In genomic region chr13:52651880-52652169, GRCh38 we compare ENCODE assay signal across 8 cellular contexts. TPM values are rescaled to one million over a fixed set of nuclear protein-coding genes. Genes with fewer than 3 reads are reported as not detected.
DNase-seq lines count a peak whose midpoint lies in the region; ATAC-seq and TF ChIP-seq lines count a peak whose summit lies in the region.

No MANE protein-coding gene starts in this region.

- H3K4me1 ChIP-seq in mucosa of stomach (ENCODE audit: control insufficient read depth, insufficient read depth, low read length): peaks cover 11% of the 10 kb centered on the region

- H3K9me3 ChIP-seq in mucosa of stomach (ENCODE audit: control insufficient read depth, low read length): no peaks in the 10 kb centered on the region

- H3K9me3 Mint-ChIP-seq in activated CD8-positive, alpha-beta memory T cell treated with anti-CD3 and anti-CD28 coated beads, Interleukin-2, amount 10 ng/mL, durations not matched to agents 7 days and 5 days (ENCODE audit: low read depth): no peaks in the 10 kb centered on the region
- no peaks in the 10 kb centered on the region for H3K9me3 Mint-ChIP-seq in HFFc6

- H3K9ac ChIP-seq in mucosa of stomach (ENCODE audit: low read length): peak overlapping the region; percentile 85

- H3K4me3 Mint-ChIP-seq in activated CD8-positive, alpha-beta memory T cell treated with anti-CD3 and anti-CD28 coated beads, Interleukin-2, amount 10 ng/mL, durations not matched to agents 7 days and 5 days: no peak overlapping the region
- no peak overlapping the region for H3K4me3 Mint-ChIP-seq in HFFc6

- H3K4me3 ChIP-seq in AG09309 (ENCODE audit: control insufficient read depth, low read depth, low read length) (peak overlapping the region; percentile 83), mucosa of stomach (ENCODE audit: low read length) (peak overlapping the region; percentile 78)

- no peaks in the 10 kb centered on the region for H3K27me3 ChIP-seq in mucosa of stomach (ENCODE audit: control insufficient read depth, insufficient read depth, low read length)

- TF ChIP-seq CTCF in AG09309 (IDR thresholded peaks at IDR 0.05; ENCODE audit: control insufficient read depth, insufficient read depth, low read depth, low read length, missing control alignments): no peak
- TF ChIP-seq CTCF in HFFc6 (IDR thresholded peaks at IDR 0.05): no peak

- DNase-seq in AG09309 (ENCODE audit: low read depth) (no peak), HuH-7 (ENCODE audit: low spot score) (peak; percentile 29), HFFc6 (no peak), HuH-7.5 (ENCODE audit: low spot score) (no peak)
- no peak for DNase-seq in activated CD8-positive, alpha-beta memory T cell treated with anti-CD3 and anti-CD28 coated beads, Interleukin-2, amount 10 ng/mL, durations not matched to agents 7 days and 5 days

- peak; percentile 11 for ATAC-seq in GM19452 (IDR thresholded peaks at IDR 0.05; ENCODE audit: unreplicated experiment)
- ATAC-seq in activated CD8-positive, alpha-beta memory T cell treated with anti-CD3 and anti-CD28 coated beads, Interleukin-2, amount 10 ng/mL, durations not matched to agents 7 days and 5 days: no peak

- no peak overlapping the region for H3K27ac Mint-ChIP-seq in activated CD8-positive, alpha-beta memory T cell treated with anti-CD3 and anti-CD28 coated beads, Interleukin-2, amount 10 ng/mL, durations not matched to agents 7 days and 5 days
- H3K27ac Mint-ChIP-seq in HFFc6: no peak overlapping the region

- CTCF ChIA-PET in activated CD8-positive, alpha-beta memory T cell treated with anti-CD3 and anti-CD28 coated beads, Interleukin-2, amount 10 ng/mL, durations not matched to agents 7 days and 5 days (lab: Charles Lee): interaction anchor here (0.8 to 3.3 kb wide), 6 partner anchors 10 to 201 kb away, joined by 4 to 28 read pairs (median 10); partner anchors contain the start of gene VPS36

- H3K36me3 ChIP-seq in mucosa of stomach (ENCODE audit: control insufficient read depth, insufficient read depth, low read length): no peaks in the 10 kb centered on the region

- H3K27ac ChIP-seq in cingulate gyrus (ENCODE audit: low read depth, low read length): peak overlapping the region; percentile 98

- H3K27me3 Mint-ChIP-seq in activated CD8-positive, alpha-beta memory T cell treated with anti-CD3 and anti-CD28 coated beads, Interleukin-2, amount 10 ng/mL, durations not matched to agents 7 days and 5 days: no peaks in the 10 kb centered on the region
- no peaks in the 10 kb centered on the region for H3K27me3 Mint-ChIP-seq in HFFc6 (ENCODE audit: insufficient read depth)

- H3K4me1 Mint-ChIP-seq in activated CD8-positive, alpha-beta memory T cell treated with anti-CD3 and anti-CD28 coated beads, Interleukin-2, amount 10 ng/mL, durations not matched to agents 7 days and 5 days: peaks cover 7% of the 10 kb centered on the region
- H3K4me1 Mint-ChIP-seq in HFFc6 (ENCODE audit: low read depth): peaks cover 9% of the 10 kb centered on the region

- peaks cover 21% of the 10 kb centered on the region for H3K36me3 Mint-ChIP-seq in activated CD8-positive, alpha-beta memory T cell treated with anti-CD3 and anti-CD28 coated beads, Interleukin-2, amount 10 ng/mL, durations not matched to agents 7 days and 5 days
- peaks cover 29% of the 10 kb centered on the region for H3K36me3 Mint-ChIP-seq in HFFc6 (ENCODE audit: low read depth)

RNA-seq across cellular contexts. Expression of gene SUGT1, which starts 0.8 kb away (rescaled TPM):
- total RNA-seq in activated CD8-positive, alpha-beta memory T cell treated with anti-CD3 and anti-CD28 coated beads, Interleukin-2, amount 10 ng/mL, durations not matched to agents 7 days and 5 days: 10 to 100 TPM; 42.8 to 51.8 TPM
- 10 to 100 TPM; 66.0 to 83.5 (median 67.8) TPM for total RNA-seq in HFFc6 (2021; fragmentation: NEBNext Ultra II Directional; extraction: Animal tissue kit (Norgen Biotek cat#: 25700))

RNA-seq across cellular contexts. Expression of gene HNRNPA1L2, which starts 9.6 kb away (rescaled TPM):
- 1 to 10 TPM; 7.4 to 9.7 TPM for total RNA-seq in activated CD8-positive, alpha-beta memory T cell treated with anti-CD3 and anti-CD28 coated beads, Interleukin-2, amount 10 ng/mL, durations not matched to agents 7 days and 5 days
- 1 to 10 TPM; 3.6 to 4.8 (median 4.3) TPM for total RNA-seq in HFFc6 (2021; fragmentation: NEBNext Ultra II Directional; extraction: Animal tissue kit (Norgen Biotek cat#: 25700))
